Comparison of ENCODE assay signal across 17 cellular contexts in the genomic region with DNA sequence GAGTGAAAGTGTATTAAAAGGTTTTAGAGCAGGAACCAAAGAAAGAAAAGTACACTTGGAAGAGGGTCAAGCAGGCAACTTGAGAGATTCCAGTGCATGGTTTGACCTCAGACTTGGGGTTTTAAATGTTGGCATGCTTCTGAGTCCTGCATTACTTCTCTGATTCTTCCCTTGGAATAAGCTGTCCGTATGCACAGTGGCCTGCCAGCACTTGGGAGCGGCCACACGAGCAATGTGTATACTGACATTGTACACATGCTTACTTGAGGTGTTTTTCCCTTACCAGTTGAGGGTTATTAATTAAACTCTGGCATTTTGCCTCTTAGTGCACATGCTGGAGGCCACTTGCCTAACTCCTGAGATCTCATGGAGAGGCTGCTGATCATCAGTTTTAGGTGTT.
DNase-seq lines count a peak whose midpoint lies in the region; ATAC-seq lines count a peak whose summit lies in the region.
"Had no signal": no experiment of that assay in that cellular context is flagged by ENCODE, and none has a peak within 500 bp of the region (broad histone marks: within the 10 kb centered on the region; RNA-seq: fewer than 3 reads in every experiment).

No MANE protein-coding gene starts in this region.

- no peaks in the 10 kb centered on the region for H3K4me1 Mint-ChIP-seq in activated T-helper 17 cell treated with anti-CD3 and anti-CD28 coated beads, Interleukin-2, amount 50 U/mL, for 72 hours
- no peaks in the 10 kb centered on the region for H3K4me1 Mint-ChIP-seq in naive thymus-derived CD8-positive, alpha-beta T cell
- H3K4me1 Mint-ChIP-seq: CD14-positive monocyte had no signal

- no peak overlapping the region for H3K4me3 Mint-ChIP-seq in activated T-helper 17 cell treated with anti-CD3 and anti-CD28 coated beads, Interleukin-2, amount 50 U/mL, for 72 hours
- no peak overlapping the region for H3K4me3 Mint-ChIP-seq in naive thymus-derived CD8-positive, alpha-beta T cell
- H3K4me3 Mint-ChIP-seq: CD14-positive monocyte had no signal

- ATAC-seq in activated T-helper 17 cell treated with anti-CD3 and anti-CD28 coated beads, Interleukin-2, amount 50 U/mL, for 72 hours (replicated peaks) = no peak
- no peak for ATAC-seq in naive thymus-derived CD8-positive, alpha-beta T cell

- H3K27ac Mint-ChIP-seq in activated T-helper 17 cell treated with anti-CD3 and anti-CD28 coated beads, Interleukin-2, amount 50 U/mL, for 72 hours = no peak overlapping the region
- no peak overlapping the region for H3K27ac Mint-ChIP-seq in naive thymus-derived CD8-positive, alpha-beta T cell
- H3K27ac Mint-ChIP-seq: CD14-positive monocyte had no signal

- no peaks in the 10 kb centered on the region for H3K27me3 Mint-ChIP-seq in activated T-helper 17 cell treated with anti-CD3 and anti-CD28 coated beads, Interleukin-2, amount 50 U/mL, for 72 hours
- no peaks in the 10 kb centered on the region for H3K27me3 Mint-ChIP-seq in naive thymus-derived CD8-positive, alpha-beta T cell

- POLR2A ChIA-PET in naive thymus-derived CD8-positive, alpha-beta T cell (lab: Charles Lee) = no interaction called here

- peak; percentile 4 for DNase-seq in EL
- DNase-seq in astrocyte of the hippocampus (ENCODE audit: low read depth, low spot score) = peak; percentile 0
- peak; percentile 1 for DNase-seq in left kidney (ENCODE audit: low read depth, low spot score)
- DNase-seq in renal cortical epithelial cell (ENCODE audit: low read depth) = peak; percentile 77
- DNase-seq in naive thymus-derived CD8-positive, alpha-beta T cell = no peak
- DNase-seq in SW480 (ENCODE audit: low spot score) = no peak
- no peak for DNase-seq in foreskin melanocyte
- DNase-seq: DMS79 treated with DMSO at 0.1 percent for 48 hours, GF-D8, GM23248, KG1, NCI-H1930, NCI-H2171, NCI-H510A, SIG-M5 had no signal

- H3K9me3 Mint-ChIP-seq in activated T-helper 17 cell treated with anti-CD3 and anti-CD28 coated beads, Interleukin-2, amount 50 U/mL, for 72 hours = peaks cover 8% of the 10 kb centered on the region
- peaks cover 9 to 51% (median 28%) of the 10 kb centered on the region in 9 donors for H3K9me3 Mint-ChIP-seq in naive thymus-derived CD8-positive, alpha-beta T cell

- H3K36me3 Mint-ChIP-seq in activated T-helper 17 cell treated with anti-CD3 and anti-CD28 coated beads, Interleukin-2, amount 50 U/mL, for 72 hours (ENCODE audit: low read depth) = no peaks in the 10 kb centered on the region
- H3K36me3 Mint-ChIP-seq in naive thymus-derived CD8-positive, alpha-beta T cell = no peaks in the 10 kb centered on the region
- H3K36me3 Mint-ChIP-seq: CD14-positive monocyte had no signal

Comparison
In these comparisons a context has a peak if more than half of its experiments do, and no peak if none do; other contexts are left out.
1. DNase-seq: peak in EL (single experiment), astrocyte of the hippocampus (single experiment), left kidney (single experiment) and renal cortical epithelial cell (single experiment); none in naive thymus-derived CD8-positive, alpha-beta T cell (0 of 10), SW480 (single experiment) and foreskin melanocyte (single experiment).